ENCODE assay signal across 13 cellular contexts in genomic region chr13:19766637-19767036, GRCh38. TPM values are rescaled to one million over a fixed set of nuclear protein-coding genes. Genes with fewer than 3 reads are reported as not detected.
A peak's percentile ranks its signal among the peaks of the same experiment; 100 is the strongest.
DNase-seq lines count a peak whose midpoint lies in the region; ATAC-seq and TF ChIP-seq lines count a peak whose summit lies in the region.
"Had no signal": no experiment of that assay in that cellular context is flagged by ENCODE, and none has a peak within 500 bp of the region (broad histone marks: within the 10 kb centered on the region; RNA-seq: fewer than 3 reads in every experiment).

No MANE protein-coding gene starts in this region.

- ATAC-seq in right cardiac atrium (peak; percentile 18 to 29), left cardiac atrium (no peak), T-helper 17 cell (no peak), memory B cell (ENCODE audit: low read depth) (no peak), GM21528 (IDR thresholded peaks at IDR 0.05; ENCODE audit: low FRiP score, unreplicated experiment) (no peak)
- ATAC-seq: Right ventricle myocardium inferior had no signal

- CTCF ChIA-PET in OCI-LY7 (lab: Charles Lee; ENCODE audit: unreplicated experiment) = no interaction called here

- WGBS in right cardiac atrium = 51% methylated on average over 5 of the region's 5 CpGs
- 75 to 85% (median 77%) methylated on average over 5 of the region's 5 CpGs for WGBS in spleen, 5 donors

- H3K36me3 Mint-ChIP-seq in T-helper 17 cell (ENCODE audit: low read depth) = peaks cover 2% of the 10 kb centered on the region
- peaks cover 24% of the 10 kb centered on the region for H3K36me3 Mint-ChIP-seq in memory B cell
- H3K36me3 Mint-ChIP-seq in type B pancreatic cell = peaks cover 15% of the 10 kb centered on the region

- TF ChIP-seq CTCF in type B pancreatic cell (conservative IDR thresholded peaks at IDR 0.05) = no peak
- no peak for TF ChIP-seq CTCF in OCI-LY7 (conservative IDR thresholded peaks at IDR 0.05; ENCODE audit: low read length)
- no peak for TF ChIP-seq CTCF in spleen (IDR thresholded peaks at IDR 0.05 in 8 of 11, conservative IDR thresholded peaks at IDR 0.05 in 3 of 11)

- peaks cover 3% of the 10 kb centered on the region for H3K4me1 ChIP-seq in right cardiac atrium (ENCODE audit: control insufficient read depth, insufficient read depth, low read length)
- H3K4me1 ChIP-seq in OCI-LY7 (ENCODE audit: insufficient read depth, low read length, poor library complexity, severe bottlenecking) = no peaks in the 10 kb centered on the region
- peaks cover 6 to 94% (median 61%) of the 10 kb centered on the region in 6 donors for H3K4me1 ChIP-seq in spleen

- H3K36me3 ChIP-seq in OCI-LY7 (ENCODE audit: insufficient read depth, low read length) = peaks cover 99% of the 10 kb centered on the region
- peaks cover 5 to 94% (median 36%) of the 10 kb centered on the region in 6 donors for H3K36me3 ChIP-seq in spleen

- POLR2A ChIA-PET in OCI-LY7 (lab: Charles Lee) = interaction anchor here (0.7 to 1.6 kb wide), 4 partner anchors 8 to 45 kb away, joined by 3 to 4 read pairs (median 4); partner anchors contain the start of gene PSPC1

- H3K4me3 Mint-ChIP-seq in T-helper 17 cell = peak overlapping the region; percentile 36
- no peak overlapping the region for H3K4me3 Mint-ChIP-seq in memory B cell
- no peak overlapping the region for H3K4me3 Mint-ChIP-seq in type B pancreatic cell

- intact Hi-C loops in right cardiac atrium (cut with DNase I) = no loop called here
- intact Hi-C loops in left cardiac atrium (cut with DNase I) = no loop called here
- intact Hi-C loops in OCI-LY7 (cut with micrococcal nuclease; ENCODE audit: unreplicated experiment) = no loop called here
- intact Hi-C loops in spleen (cut with DNase I; ENCODE audit: low total_unique reads) = no loop called here

- H4K20me1 ChIP-seq in OCI-LY7 (ENCODE audit: insufficient read depth, low read length) = peaks cover 6% of the 10 kb centered on the region

- no TSS peak for BruUV-seq in OCI-LY7 (replicated peaks; lab: Mats Ljungman, UMichigan)

- H3K4me1 Mint-ChIP-seq in T-helper 17 cell = peaks cover 31% of the 10 kb centered on the region
- peaks cover 29% of the 10 kb centered on the region for H3K4me1 Mint-ChIP-seq in memory B cell
- no peaks in the 10 kb centered on the region for H3K4me1 Mint-ChIP-seq in type B pancreatic cell (ENCODE audit: unreplicated experiment)

- no peaks in the 10 kb centered on the region for H3K27me3 ChIP-seq in right cardiac atrium (ENCODE audit: control insufficient read depth, insufficient read depth)
- no peaks in the 10 kb centered on the region for H3K27me3 ChIP-seq in spleen (replicated peaks in 1 of 7)

- no peak overlapping the region for H2AFZ ChIP-seq in OCI-LY7 (ENCODE audit: low read length)

- H3K27ac ChIP-seq in right cardiac atrium (ENCODE audit: low read length) (no peak overlapping the region), OCI-LY7 (ENCODE audit: low read depth, low read length, poor library complexity, severe bottlenecking) (no peak overlapping the region), spleen (no peak overlapping the region)

- H3K27ac Mint-ChIP-seq in T-helper 17 cell = peak overlapping the region; percentile 19
- peak overlapping the region; percentile 45 for H3K27ac Mint-ChIP-seq in memory B cell
- H3K27ac Mint-ChIP-seq in type B pancreatic cell = peak overlapping the region; percentile 16

- no peak overlapping the region for H3K4me2 ChIP-seq in OCI-LY7 (ENCODE audit: low read length)

- no peak for TF ChIP-seq POLR2A in spleen (IDR thresholded peaks at IDR 0.05)

- H3K27me3 Mint-ChIP-seq in T-helper 17 cell (no peaks in the 10 kb centered on the region), memory B cell (no peaks in the 10 kb centered on the region), type B pancreatic cell (no peaks in the 10 kb centered on the region)

- H3K9me3 Mint-ChIP-seq in memory B cell (no peaks in the 10 kb centered on the region), type B pancreatic cell (no peaks in the 10 kb centered on the region)

- H3K4me3 ChIP-seq in right cardiac atrium (ENCODE audit: low read length) = no peak overlapping the region
- no peak overlapping the region for H3K4me3 ChIP-seq in OCI-LY7 (ENCODE audit: low read depth, low read length, poor library complexity, severe bottlenecking)
- H3K4me3 ChIP-seq in spleen = no peak overlapping the region

- no peaks in the 10 kb centered on the region for H3K9me2 ChIP-seq in OCI-LY7 (ENCODE audit: insufficient read depth, low read length)

- DNase-seq in right cardiac atrium (no peak), left cardiac atrium (no peak), T-helper 17 cell (no peak), memory B cell (ENCODE audit: low spot score in 2 of 2) (no peak), type B pancreatic cell (ENCODE audit: extremely low spot score, unreplicated experiment) (no peak), OCI-LY7 (ENCODE audit: low spot score) (no peak), spleen (no peak)
- DNase-seq: activated CD4-positive, CD25-positive, alpha-beta regulatory T cell; activated naive CD4-positive, alpha-beta T cell; stimulated activated CD4-positive, alpha-beta T cell treated with anti-CD3 and anti-CD28 coated beads, Interleukin-4, amount 100 ng/mL, for 4 hours; T-helper 2 cell had no signal

- peaks cover 100% of the 10 kb centered on the region for H3K79me2 ChIP-seq in OCI-LY7 (ENCODE audit: insufficient read depth, low read depth, low read length)

- H3K9me3 ChIP-seq in right cardiac atrium (ENCODE audit: control insufficient read depth, low read length) (no peaks in the 10 kb centered on the region), T-helper 17 cell (ENCODE audit: control insufficient read depth, low read length, poor library complexity, severe bottlenecking) (no peaks in the 10 kb centered on the region), OCI-LY7 (ENCODE audit: low read length) (no peaks in the 10 kb centered on the region), spleen (no peaks in the 10 kb centered on the region)

RNA-seq across cellular contexts. Expression of gene PSPC1, which starts 16.1 kb away (rescaled TPM):
- total RNA-seq in right cardiac atrium = 10 to 100 TPM; 26.9 to 29.1 (median 28.5) TPM
- polyA plus RNA-seq in right cardiac atrium = 25.4 TPM
- total RNA-seq in left cardiac atrium = 10 to 100 TPM; 21.8 to 27.1 TPM
- total RNA-seq in T-helper 17 cell = 10 to 100 TPM; 75.2 to 84.9 TPM
- total RNA-seq in type B pancreatic cell (ENCODE audit: low replicate concordance) = 67.8 and 83.6 TPM in 2 replicates
- total RNA-seq in OCI-LY7 (2014; rRNA removed; shearing (Covaris generic)) = 115 and 144 TPM in 2 replicates
- 91.5 and 94.8 TPM in 2 replicates for total RNA-seq in OCI-LY7 (2022)
- 10 to 100 TPM; 52.9 to 79.8 (median 64.5) TPM for total RNA-seq in spleen
- 10 to 100 TPM; 32.7 to 52.5 (median 39.5) TPM for polyA plus RNA-seq in spleen

Comparison
In these comparisons a context has a peak if more than half of its experiments do, and no peak if none do; other contexts are left out.
1. ATAC-seq: peak in right cardiac atrium (2 of 2); none in left cardiac atrium (0 of 2), T-helper 17 cell (single experiment), memory B cell (single experiment) and GM21528 (single experiment).
2. Peak in every context shown above with its lines, with median percentiles within 50 percentile points of each other: H3K27ac Mint-ChIP-seq.